Comparison of ENCODE assay signal across 8 cellular contexts in the genomic region with DNA sequence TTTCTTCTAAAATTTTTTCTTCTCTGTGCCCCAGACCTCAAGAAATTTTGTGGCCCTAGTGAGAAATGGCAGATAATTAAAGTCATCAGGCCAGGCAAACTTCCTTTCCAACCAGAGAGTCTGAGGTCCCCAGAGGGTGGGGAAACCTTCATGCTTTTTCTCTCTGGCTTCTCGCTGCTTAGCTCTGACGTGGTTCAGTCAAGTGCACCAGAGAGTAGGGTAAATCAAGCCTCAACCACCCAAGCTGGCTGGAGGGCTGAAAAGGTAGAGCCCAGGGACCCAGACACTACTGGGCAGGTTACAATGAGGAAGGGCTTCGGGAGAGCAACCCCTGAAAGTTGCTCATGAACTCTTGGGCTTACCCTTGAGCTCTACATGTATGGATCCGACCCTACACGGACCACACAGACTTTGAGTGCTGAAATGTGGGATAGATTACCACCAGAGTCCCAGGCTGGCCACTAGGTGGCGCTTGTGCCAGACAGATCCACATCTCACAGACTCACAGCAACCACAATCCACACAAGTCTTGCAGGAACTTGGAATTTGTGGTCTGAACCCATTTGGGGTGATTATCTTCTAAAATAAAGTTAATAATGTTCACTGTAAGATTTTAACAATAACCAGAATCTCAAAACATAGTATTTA.
A peak's percentile ranks its signal among the peaks of the same experiment; 100 is the strongest.
DNase-seq lines count a peak whose midpoint lies in the region; ATAC-seq, FAIRE-seq and TF ChIP-seq lines count a peak whose summit lies in the region.
"Not testable (repeated sequence)": the region's sequence is repeated elsewhere in the genome, so short reads cannot be mapped to it uniquely, and the experiment has no call there.

No MANE protein-coding gene starts in this region.

- not testable (repeated sequence) for H3K4me3 ChIP-seq in LNCaP clone FGC (ENCODE audit: low read depth, low read length); fibroblast of pulmonary artery (replicated peaks; ENCODE audit: low read depth, low read length); thoracic aorta

- FAIRE-seq in D721Med (lab: Jason Lieb, UNC) = peak; percentile 70

- H3K4me1 ChIP-seq in thoracic aorta (ENCODE audit: control insufficient read depth in 1 of 2, low read depth in 2 of 2) = not testable (repeated sequence)

- ATAC-seq in thoracic aorta (ENCODE audit: insufficient number of reproducible peaks, low FRiP score, low read depth) = peak; percentile 33

- not testable (repeated sequence) for H3K27me3 ChIP-seq in thoracic aorta (replicated peaks; ENCODE audit: insufficient read depth)

- not testable (repeated sequence) for H3K9me3 ChIP-seq in thoracic aorta

- H3K27ac ChIP-seq in thoracic aorta = not testable (repeated sequence)

- not testable (repeated sequence) for H3K36me3 ChIP-seq in thoracic aorta

- TF ChIP-seq CTCF in D721Med (IDR thresholded peaks at IDR 0.05; ENCODE audit: insufficient read depth, missing control alignments) (peak; percentile 23), LNCaP clone FGC (IDR thresholded peaks at IDR 0.05; ENCODE audit: control insufficient read depth, extremely low read depth, insufficient read depth) (peak; percentile 44), fibroblast of pulmonary artery (IDR thresholded peaks at IDR 0.05; ENCODE audit: low read length, missing control alignments) (peak; percentile 19)
- TF ChIP-seq CTCF in thoracic aorta (IDR thresholded peaks at IDR 0.05) = not testable (repeated sequence)

- DNase-seq in D721Med (ENCODE audit: insufficient read length, low spot score); LNCaP clone FGC (ENCODE audit: low read depth); fibroblast of pulmonary artery (ENCODE audit: low read depth): not testable (repeated sequence)
- peak; percentile 43 to 57 for DNase-seq in activated CD4-positive, alpha-beta T cell treated with anti-CD3 and anti-CD28 coated beads, Interleukin-2, amount 50 U/mL, for 48 hours
- DNase-seq in activated naive CD4-positive, alpha-beta T cell treated with anti-CD3 and anti-CD28 coated beads, Interleukin-2, amount 50 U/mL, for 16 hours = peak; percentile 41
- peak; percentile 34 for DNase-seq in mucosa of gallbladder (ENCODE audit: low spot score)
- peak; percentile 44 to 71 for DNase-seq in stimulated activated CD4-positive, alpha-beta T cell treated with anti-CD3 and anti-CD28 coated beads, Interleukin-2, amount 100 ng/mL, for 24 hours
- DNase-seq in thoracic aorta (ENCODE audit: low spot score) = peak; percentile 10
